In the genomic region with DNA sequence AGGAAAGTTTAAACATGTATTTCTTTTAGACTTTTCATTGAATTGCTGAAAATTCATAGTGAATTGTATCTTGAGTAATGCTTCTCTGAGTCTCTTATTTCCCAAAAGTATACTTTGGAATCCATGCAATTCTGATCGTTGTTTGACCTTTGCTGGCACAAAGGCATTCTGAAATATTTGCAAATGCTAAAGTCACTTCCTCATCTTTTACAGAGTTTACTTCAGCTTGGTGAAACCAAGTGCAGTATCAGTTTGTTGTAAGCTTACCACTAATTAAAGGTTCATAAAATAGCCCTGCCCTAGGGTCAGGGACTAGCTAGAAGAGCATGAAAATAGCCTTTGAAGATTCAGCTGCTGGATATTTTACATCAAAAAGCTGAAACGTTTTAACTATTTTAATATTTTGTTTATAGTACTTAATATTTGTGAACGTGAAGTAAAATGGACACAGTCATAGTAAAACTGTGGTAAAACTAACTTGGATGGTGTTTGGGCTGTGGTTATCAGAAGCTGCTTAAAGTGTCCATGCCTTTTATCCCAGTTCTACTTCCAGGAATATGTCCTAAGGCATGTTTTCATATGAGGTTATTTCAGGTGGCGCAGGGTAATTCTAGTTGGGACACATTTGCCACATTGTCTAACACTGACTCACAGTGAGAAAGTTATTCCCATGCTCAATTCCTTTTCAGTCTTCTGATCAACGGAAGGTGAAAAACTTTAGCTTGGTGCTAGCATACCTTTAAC, we compare ENCODE assay signal across 8 cellular contexts. TPM values are rescaled to one million over a fixed set of nuclear protein-coding genes. Genes with fewer than 3 reads are reported as not detected.
DNase-seq lines count a peak whose midpoint lies in the region; ATAC-seq and TF ChIP-seq lines count a peak whose summit lies in the region.

No MANE protein-coding gene starts in this region.

- H3K27ac ChIP-seq in Panc1 (ENCODE audit: low read length) (peak overlapping the region; percentile 96), esophagus muscularis mucosa (replicated peaks in 1 of 4) (peak overlapping the region; percentile 96 to 99 (median 98)), skeletal muscle tissue (ENCODE audit: low read depth, low read length) (peak overlapping the region; percentile 70)

- ATAC-seq in GM19351 (IDR thresholded peaks at IDR 0.05; ENCODE audit: unreplicated experiment) (peak; percentile 23), Panc1 (peak; percentile 45), HG03342 (IDR thresholded peaks at IDR 0.05; ENCODE audit: unreplicated experiment) (no peak), HG02884 (IDR thresholded peaks at IDR 0.05; ENCODE audit: unreplicated experiment) (no peak)

- POLR2A ChIA-PET in Panc1 (lab: Charles Lee) = interaction anchor here (1.3 to 1.5 kb wide), 2 partner anchors 26 to 76 kb away, joined by 6 read pairs; partner anchors contain the start of gene IRF1

- H3K27me3 ChIP-seq in Panc1 (ENCODE audit: control insufficient read depth, insufficient read depth, low read length) = no peaks in the 10 kb centered on the region
- no peaks in the 10 kb centered on the region for H3K27me3 ChIP-seq in esophagus muscularis mucosa
- no peaks in the 10 kb centered on the region for H3K27me3 ChIP-seq in skeletal muscle tissue (ENCODE audit: control insufficient read depth in 3 of 3, insufficient read depth in 3 of 3, low read length in 3 of 3)

- no peak for TF ChIP-seq CTCF in Panc1 (IDR thresholded peaks at IDR 0.05)
- no peak for TF ChIP-seq CTCF in esophagus muscularis mucosa (IDR thresholded peaks at IDR 0.05)

- intact Hi-C loops in Panc1 (cut with micrococcal nuclease; ENCODE audit: unreplicated experiment) (no loop called here), esophagus muscularis mucosa (cut with DNase I) (loop anchor here (5.0 kb wide), 1 partner anchor 82 kb away; no protein-coding TSS in a partner anchor)

- no TSS peak for BruUV-seq in Panc1 (replicated peaks; lab: Mats Ljungman, UMichigan)

- CTCF ChIA-PET in Panc1 (lab: Charles Lee) = interaction anchor here (0.6 to 0.8 kb wide), 3 partner anchors 10 to 91 kb away, joined by 3 to 5 read pairs (median 5); no protein-coding TSS in a partner anchor

- peak overlapping the region; percentile 51 to 61 (median 61) for H3K9ac ChIP-seq in skeletal muscle tissue (ENCODE audit: low read depth in 1 of 3, low read length in 3 of 3)

- peak overlapping the region in 1 of 2 experiments; percentile 14; a peak in 1 of 4 replicates for H3K4me3 ChIP-seq in Panc1 (ENCODE audit: low read depth in 2 of 2, low read length in 2 of 2)
- peak overlapping the region in 1 of 4 donors; percentile 2 for H3K4me3 ChIP-seq in esophagus muscularis mucosa
- peak overlapping the region in 2 of 3 donors; percentile 14 to 15 for H3K4me3 ChIP-seq in skeletal muscle tissue (ENCODE audit: low read length in 3 of 3)

- no peaks in the 10 kb centered on the region for H3K36me3 ChIP-seq in Panc1 (ENCODE audit: control insufficient read depth, insufficient read depth, low read length)
- no peaks in the 10 kb centered on the region for H3K36me3 ChIP-seq in esophagus muscularis mucosa
- peaks cover 0 to under 1% (median 0%) of the 10 kb centered on the region in 3 donors for H3K36me3 ChIP-seq in skeletal muscle tissue (ENCODE audit: control insufficient read depth in 3 of 3, insufficient read depth in 3 of 3, low read length in 3 of 3)

- 27% methylated on average over 5 of the region's 5 CpGs for WGBS in esophagus muscularis mucosa

- peaks cover 61% of the 10 kb centered on the region for H3K4me1 ChIP-seq in Panc1 (ENCODE audit: control insufficient read depth, insufficient read depth, low read length)
- peaks cover 82 to 92% (median 89%) of the 10 kb centered on the region in 4 donors for H3K4me1 ChIP-seq in esophagus muscularis mucosa
- H3K4me1 ChIP-seq in skeletal muscle tissue (ENCODE audit: control insufficient read depth in 3 of 3, insufficient read depth in 3 of 3, low read length in 3 of 3) = peaks cover 62 to 72% (median 65%) of the 10 kb centered on the region in 3 donors

- H3K9me3 ChIP-seq in Panc1 (ENCODE audit: control insufficient read depth, insufficient read depth, low read depth, low read length) = peaks cover 5% of the 10 kb centered on the region; the same call in 1 of the 2 replicates
- no peaks in the 10 kb centered on the region for H3K9me3 ChIP-seq in esophagus muscularis mucosa
- no peaks in the 10 kb centered on the region for H3K9me3 ChIP-seq in skeletal muscle tissue (ENCODE audit: control insufficient read depth in 3 of 3, low read length in 3 of 3)

- no peak for DNase-seq in Panc1 (ENCODE audit: low read depth, low spot score)
- DNase-seq in esophagus muscularis mucosa (ENCODE audit: extremely low spot score) = peak; percentile 19
- DNase-seq in NCI-H345 (lab: John Stamatoyannopoulos, UW) = no peak
- DNase-seq in activated naive CD4-positive, alpha-beta T cell treated with anti-CD3 and anti-CD28 coated beads, Interleukin-2, amount 50 U/mL, for 16 hours = no peak

- in situ Hi-C loops in Panc1 (cut with HindIII; ENCODE audit: low pct_unique_long_range_greater_than_20kb, low sequenced_read_pairs) = no loop called here

- TF ChIP-seq POLR2A in esophagus muscularis mucosa (IDR thresholded peaks at IDR 0.05; ENCODE audit: low read depth) = no peak

- TF ChIP-seq EP300 in esophagus muscularis mucosa (IDR thresholded peaks at IDR 0.05) = peak; percentile 39

RNA-seq across cellular contexts. Expression of gene SLC22A5, which starts 45.3 kb away (rescaled TPM):
- total RNA-seq in Panc1 (2021; ENCODE audit: unreplicated experiment) (9.5 TPM), esophagus muscularis mucosa (1 to 10 TPM; 6.2 to 8.8 (median 7.5) TPM), skeletal muscle tissue (2.1 TPM)
- 7.2 TPM for polyA plus RNA-seq in Panc1 (2012; ENCODE audit: insufficient read length)

Comparison
In these comparisons a context has a peak if more than half of its experiments do, and no peak if none do; other contexts are left out.
1. ATAC-seq: peak in GM19351 (single experiment) and Panc1 (single experiment); none in HG03342 (single experiment) and HG02884 (single experiment).
2. Peak in every context shown above with its lines, with median percentiles within 50 percentile points of each other: H3K27ac ChIP-seq.